In the genomic region with DNA sequence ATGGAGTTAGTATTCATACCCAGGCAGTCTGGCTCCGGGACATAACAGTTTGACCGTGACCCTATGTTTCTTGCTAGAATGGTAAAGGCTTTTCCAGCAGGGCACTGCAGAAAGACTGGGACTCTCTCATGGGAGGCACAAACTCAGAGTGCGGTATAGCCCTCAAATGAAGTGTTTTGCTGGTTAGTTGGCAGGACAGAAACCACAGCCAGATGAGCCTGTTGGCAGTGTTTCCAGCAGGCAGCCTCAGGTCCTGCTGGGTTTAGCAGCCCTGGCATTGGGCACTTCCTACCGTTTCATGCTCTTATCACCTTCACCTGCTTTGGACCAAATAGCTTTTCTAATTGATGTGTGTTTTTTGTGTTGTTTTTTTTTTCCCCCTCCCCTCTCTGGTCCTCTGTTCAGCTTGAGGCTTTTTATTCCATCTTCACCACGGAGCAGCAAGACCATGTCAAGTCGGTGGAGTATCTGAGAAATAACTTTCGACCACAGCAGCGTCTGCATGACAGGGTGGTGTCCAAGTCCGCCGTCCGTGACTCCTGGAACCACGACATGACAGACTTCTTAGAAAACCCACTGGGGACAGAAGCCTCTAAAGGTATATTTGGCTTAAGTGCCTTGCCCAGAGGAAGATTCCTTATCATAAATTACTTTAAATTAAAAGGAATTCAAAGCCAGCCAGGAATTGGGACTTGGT, we compare ENCODE assay signal across 20 cellular contexts.
A peak's percentile ranks its signal among the peaks of the same experiment; 100 is the strongest.
DNase-seq lines count a peak whose midpoint lies in the region; ATAC-seq and TF ChIP-seq lines count a peak whose summit lies in the region.
"Had no signal": no experiment of that assay in that cellular context is flagged by ENCODE, and none has a peak within 500 bp of the region (broad histone marks: within the 10 kb centered on the region; RNA-seq: fewer than 3 reads in every experiment).

No MANE protein-coding gene starts in this region.

- no peaks in the 10 kb centered on the region for H3K9me2 ChIP-seq in PC-3 (replicated peaks; ENCODE audit: low read length)

- ATAC-seq in IMR-90 (ENCODE audit: low read depth) (no peak), esophagus mucosa (no peak), PC-3 (no peak)
- ATAC-seq: effector memory CD8-positive, alpha-beta T cell; natural killer cell; stimulated activated naive CD8-positive, alpha-beta T cell treated with anti-CD3 and anti-CD28 coated beads, Interleukin-15, Interleukin-2, amounts not matched to agents 100 U/mL and 50 U/mL, for 24 hours had no signal

- TF ChIP-seq POLR2A in IMR-90 (IDR thresholded peaks at IDR 0.05; ENCODE audit: low read depth, low read length): no peak

- no peaks in the 10 kb centered on the region; the same call in 1 of the 2 replicates for H3K9me1 ChIP-seq in IMR-90 (ENCODE audit: insufficient read depth, low read length)

- H3K79me1 ChIP-seq in IMR-90 (ENCODE audit: low read depth in 1 of 2, low read length in 2 of 2): no peaks in the 10 kb centered on the region; a peak in 1 of 4 replicates

- no peaks in the 10 kb centered on the region for H3K79me2 ChIP-seq in PC-3 (ENCODE audit: low read length)

- in situ Hi-C loops in IMR-90 (cut with MboI; ENCODE audit: low sequenced_read_pairs): no loop called here

- H4K5ac ChIP-seq in IMR-90 (ENCODE audit: low read depth, low read length): no peak overlapping the region

- H2AK5ac ChIP-seq in IMR-90 (ENCODE audit: low read depth, low read length): no peak overlapping the region

- no peak overlapping the region for H4K91ac ChIP-seq in IMR-90 (ENCODE audit: insufficient read depth, low read depth, low read length)

- no peaks in the 10 kb centered on the region; a peak in 1 of 22 replicates for H4K20me1 ChIP-seq in BLaER1 treated with 17β-estradiol and CSF1 and Interleukin-3, amounts not matched to agents 10 nM and 100 nM
- no peaks in the 10 kb centered on the region for H4K20me1 ChIP-seq in IMR-90 (ENCODE audit: insufficient read depth, low read length)
- no peaks in the 10 kb centered on the region for H4K20me1 ChIP-seq in PC-3 (ENCODE audit: low read length)

- BruUV-seq in IMR-90 (replicated peaks; lab: Mats Ljungman, UMichigan) (no TSS peak), PC-3 (replicated peaks; lab: Mats Ljungman, UMichigan) (no TSS peak)

- no peak overlapping the region for H3K27ac ChIP-seq in BLaER1 treated with 17β-estradiol and CSF1 and Interleukin-3, amounts not matched to agents 10 nM and 100 nM
- H3K27ac ChIP-seq in IMR-90 (ENCODE audit: insufficient read depth, low read length) (no peak overlapping the region), PC-3 (ENCODE audit: low read length) (no peak overlapping the region), WERI-Rb-1 (no peak overlapping the region)
- H3K27ac ChIP-seq: HL-60, parathyroid adenoma had no signal

- no peak for TF ChIP-seq RAD21 in IMR-90 (IDR thresholded peaks at IDR 0.05; ENCODE audit: low read length)

- no peak overlapping the region; the same call in 1 of the 2 replicates for H3K23ac ChIP-seq in IMR-90 (ENCODE audit: low read depth, low read length)

- H3K56ac ChIP-seq in IMR-90 (ENCODE audit: extremely low read depth, insufficient read depth, low read length): no peak overlapping the region

- H2BK5ac ChIP-seq in IMR-90 (ENCODE audit: low read depth, low read length, poor library complexity, severe bottlenecking): no peak overlapping the region

- H3F3A ChIP-seq in PC-3 (ENCODE audit: low read length, unreplicated experiment): no peaks in the 10 kb centered on the region

- H2AK9ac ChIP-seq in IMR-90 (replicated peaks; ENCODE audit: low read depth, low read length, poor library complexity): no peak overlapping the region

- no peaks in the 10 kb centered on the region for H3K27me3 ChIP-seq in BLaER1 treated with 17β-estradiol and CSF1 and Interleukin-3, amounts not matched to agents 10 nM and 100 nM
- no peaks in the 10 kb centered on the region for H3K27me3 ChIP-seq in IMR-90 (ENCODE audit: control insufficient read depth, insufficient read depth, low read length)
- H3K27me3 ChIP-seq in PC-3 (ENCODE audit: low read length): no peaks in the 10 kb centered on the region
- no peaks in the 10 kb centered on the region for H3K27me3 ChIP-seq in WERI-Rb-1 (ENCODE audit: insufficient read depth, low read depth, severe bottlenecking)

- POLR2A ChIA-PET in IMR-90 (lab: Charles Lee; ENCODE audit: unreplicated experiment) (interaction anchor here (0.7 kb wide), 1 partner anchor 8 kb away, joined by 3 read pairs; no protein-coding TSS in a partner anchor), PC-3 (lab: Charles Lee; ENCODE audit: unreplicated experiment) (no interaction called here)

- no peak overlapping the region for H3K14ac ChIP-seq in IMR-90 (replicated peaks; ENCODE audit: low read depth, low read length)

- H3K9me3 ChIP-seq in BLaER1 treated with 17β-estradiol and CSF1 and Interleukin-3, amounts not matched to agents 10 nM and 100 nM (replicated peaks in 1 of 11): peaks cover 8 to 18% (median 12%) of the 10 kb centered on the region in 11 experiments
- H3K9me3 ChIP-seq in IMR-90 (ENCODE audit: control insufficient read depth, insufficient read depth, low read length) (no peaks in the 10 kb centered on the region), PC-3 (ENCODE audit: low read length) (no peaks in the 10 kb centered on the region), WERI-Rb-1 (ENCODE audit: severe bottlenecking) (peaks cover 3% of the 10 kb centered on the region)

- dilution Hi-C loops in IMR-90 (cut with HindIII; ENCODE audit: low sequenced_read_pairs, unreplicated experiment): no loop called here

- no peak for TF ChIP-seq CTCF in IMR-90 (conservative IDR thresholded peaks at IDR 0.05; ENCODE audit: low read depth, low read length)
- TF ChIP-seq CTCF in PC-3 (conservative IDR thresholded peaks at IDR 0.05; ENCODE audit: low read depth, low read length): no peak
- no peak for TF ChIP-seq CTCF in WERI-Rb-1 (IDR thresholded peaks at IDR 0.05; ENCODE audit: low read depth, low read length)

- H3K4me2 ChIP-seq in BLaER1 treated with 17β-estradiol and CSF1 and Interleukin-3, amounts not matched to agents 10 nM and 100 nM: peak overlapping the region in 7 of 11 experiments; percentile 4 to 83 (median 14); a peak in 6 of 22 replicates
- H3K4me2 ChIP-seq in IMR-90 (ENCODE audit: low read depth, low read length): no peak overlapping the region
- no peak overlapping the region for H3K4me2 ChIP-seq in PC-3 (ENCODE audit: low read length)

- peaks cover 6 to 22% (median 10%) of the 10 kb centered on the region in 11 experiments; a peak in 17 of 22 replicates for H3K36me3 ChIP-seq in BLaER1 treated with 17β-estradiol and CSF1 and Interleukin-3, amounts not matched to agents 10 nM and 100 nM
- peaks cover 2% of the 10 kb centered on the region; the same call in 1 of the 2 replicates for H3K36me3 ChIP-seq in IMR-90 (ENCODE audit: control insufficient read depth, insufficient read depth, low read length)
- no peaks in the 10 kb centered on the region for H3K36me3 ChIP-seq in PC-3 (ENCODE audit: low read depth, low read length)
- peaks cover 27% of the 10 kb centered on the region for H3K36me3 ChIP-seq in WERI-Rb-1

- no peak overlapping the region for H2BK20ac ChIP-seq in IMR-90 (ENCODE audit: low read depth, low read length)

- CTCF ChIA-PET in IMR-90 (lab: Yijun Ruan, JAX) (interaction anchor here (0.6 kb wide), 1 partner anchor 17 kb away, joined by 3 read pairs; no protein-coding TSS in a partner anchor), PC-3 (lab: Charles Lee) (no interaction called here)

- DNase-seq in IMR-90 (peak; percentile 5), cerebellar cortex (ENCODE audit: low spot score) (peak; percentile 73), myocyte (ENCODE audit: low read depth) (peak; percentile 85), DMS153 (lab: John Stamatoyannopoulos, UW) (no peak), PC-3 (no peak), WERI-Rb-1 (no peak)
- DNase-seq: activated CD4-positive, alpha-beta T cell treated with anti-CD3 and anti-CD28 coated beads for 48 hours; activated gamma-delta T cell; Calu3; effector memory CD8-positive, alpha-beta T cell; GF-D8; natural killer cell; NCI-H187 treated with DMSO at 0.1 percent for 48 hours; stimulated activated CD4-positive, alpha-beta T cell treated with anti-CD3 and anti-CD28 coated beads, Interleukin-2, amount 100 ng/mL, for 24 hours; stimulated activated naive CD8-positive, alpha-beta T cell treated with anti-CD3 and anti-CD28 coated beads, Interleukin-15, Interleukin-2, amounts not matched to agents 100 U/mL and 50 U/mL, for 24 hours; trophoblast cell had no signal

- no peak overlapping the region for H2BK15ac ChIP-seq in IMR-90 (ENCODE audit: low read depth, low read length)

- no peak overlapping the region for H4K8ac ChIP-seq in IMR-90 (ENCODE audit: low read depth in 2 of 2, low read length in 2 of 2)

- H2BK120ac ChIP-seq in IMR-90 (ENCODE audit: low read depth, low read length): no peak overlapping the region

- H3K4me1 ChIP-seq in BLaER1 treated with 17β-estradiol and CSF1 and Interleukin-3, amounts not matched to agents 10 nM and 100 nM: peaks cover 24 to 42% (median 36%) of the 10 kb centered on the region in 10 experiments
- peaks cover 1% of the 10 kb centered on the region; the same call in 1 of the 2 replicates for H3K4me1 ChIP-seq in IMR-90 (ENCODE audit: control insufficient read depth, insufficient read depth, low read length)
- H3K4me1 ChIP-seq in PC-3 (ENCODE audit: insufficient read depth, low read length): no peaks in the 10 kb centered on the region

- no peak overlapping the region for H3K4ac ChIP-seq in IMR-90 (ENCODE audit: low read depth, low read length)

- H2AFZ ChIP-seq in IMR-90 (replicated peaks; ENCODE audit: low read length, poor library complexity) (no peak overlapping the region), PC-3 (ENCODE audit: low read length) (no peak overlapping the region)
- H2AFZ ChIP-seq: parathyroid adenoma had no signal

- no peak overlapping the region for H3K9ac ChIP-seq in BLaER1 treated with 17β-estradiol and CSF1 and Interleukin-3, amounts not matched to agents 10 nM and 100 nM
- H3K9ac ChIP-seq in IMR-90 (ENCODE audit: low read depth, low read length) (no peak overlapping the region), PC-3 (ENCODE audit: low read length) (no peak overlapping the region)
- H3K9ac ChIP-seq: parathyroid adenoma had no signal

- no peak overlapping the region for H3K4me3 ChIP-seq in BLaER1 treated with 17β-estradiol and CSF1 and Interleukin-3, amounts not matched to agents 10 nM and 100 nM
- no peak overlapping the region for H3K4me3 ChIP-seq in IMR-90 (ENCODE audit: insufficient read depth, low read depth, low read length)
- no peak overlapping the region for H3K4me3 ChIP-seq in PC-3 (ENCODE audit: low read length)
- no peak overlapping the region for H3K4me3 ChIP-seq in WERI-Rb-1 (ENCODE audit: low read depth, low read length)

- intact Hi-C loops in IMR-90 (cut with micrococcal nuclease): no loop called here
- intact Hi-C loops in PC-3 (cut with micrococcal nuclease): no loop called here

- H3K18ac ChIP-seq in IMR-90 (ENCODE audit: low read depth, low read length): no peak overlapping the region

- WGBS in IMR-90 (ENCODE audit: extremely low coverage in 2 of 2, insufficient read length in 1 of 2), 2 experiments: 93% methylated on average over 2 of the region's 12 CpGs; no CpG with 5 or more reads in 1 of the 2 experiments

TF ChIP-seq in IMR-90, 13 proteins besides CTCF, POLR2A, EP300 and RAD21 (continues in another document):
- no peak for TF ChIP-seq BHLHE40 (IDR thresholded peaks at IDR 0.05; ENCODE audit: low read depth, low read length)
- no peak for TF ChIP-seq NFE2L2 (IDR thresholded peaks at IDR 0.05; ENCODE audit: low read depth, low read length)

Comparison
In these comparisons a context has a peak if more than half of its experiments do, and no peak if none do; other contexts are left out.
1. H3K4me2 ChIP-seq: peak in BLaER1 treated with 17β-estradiol and CSF1 and Interleukin-3, amounts not matched to agents 10 nM and 100 nM (7 of 11); none in IMR-90 (single experiment) and PC-3 (single experiment).
2. DNase-seq: peak in IMR-90 (single experiment), cerebellar cortex (single experiment) and myocyte (single experiment); none in DMS153 (single experiment), PC-3 (single experiment) and WERI-Rb-1 (single experiment).